In the genomic region with DNA sequence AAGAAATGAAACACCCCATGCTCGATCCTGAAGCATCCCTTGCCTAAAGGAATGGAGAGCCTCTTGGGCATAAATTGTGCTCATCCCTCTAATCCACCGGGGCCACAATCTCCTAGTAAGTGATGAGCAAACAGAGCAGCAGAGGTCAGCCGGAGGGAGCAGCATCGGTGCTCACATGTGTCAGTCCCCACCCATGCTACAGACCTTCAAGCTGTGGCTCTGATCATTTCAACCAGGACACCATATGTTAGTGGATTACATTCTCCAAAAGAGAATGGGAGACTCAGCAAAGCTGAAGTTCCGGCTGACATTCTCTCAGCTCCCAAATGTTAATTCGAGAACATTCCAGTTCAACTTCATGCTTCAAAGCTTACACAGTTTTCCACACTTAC, we compare ENCODE assay signal across 18 cellular contexts.
A peak's percentile ranks its signal among the peaks of the same experiment; 100 is the strongest.
DNase-seq lines count a peak whose midpoint lies in the region; ATAC-seq and TF ChIP-seq lines count a peak whose summit lies in the region.
"Had no signal": no experiment of that assay in that cellular context is flagged by ENCODE, and none has a peak within 500 bp of the region (broad histone marks: within the 10 kb centered on the region; RNA-seq: fewer than 3 reads in every experiment).

No MANE protein-coding gene starts in this region.

- H3K9me3 ChIP-seq in CD4-positive, alpha-beta T cell (ENCODE audit: control insufficient read depth, low read length), result no peaks in the 10 kb centered on the region
- H3K9me3 ChIP-seq: BLaER1 treated with 17β-estradiol and CSF1 and Interleukin-3, amounts not matched to agents 10 nM and 100 nM; esophagus muscularis mucosa had no signal

- no peaks in the 10 kb centered on the region for H3K9me3 Mint-ChIP-seq in CD4-positive, alpha-beta T cell
- no peaks in the 10 kb centered on the region for H3K9me3 Mint-ChIP-seq in T-cell
- H3K9me3 Mint-ChIP-seq in immature natural killer cell, result no peaks in the 10 kb centered on the region
- H3K9me3 Mint-ChIP-seq: activated naive CD8-positive, alpha-beta T cell treated with anti-CD3 and anti-CD28 coated beads, Interleukin-2, amount 10 ng/mL, durations not matched to agents 7 days and 5 days; T-helper 2 cell treated with Interferon-gamma antibody and Interleukin-4, amounts not matched to agents 5 μg/mL and 100 μg/mL, for 36 hours had no signal

- TF ChIP-seq CTCF in AG10803 (conservative IDR thresholded peaks at IDR 0.05; ENCODE audit: low read length), result no peak
- no peak for TF ChIP-seq CTCF in CD4-positive, alpha-beta T cell (IDR thresholded peaks at IDR 0.05)

- peaks cover 94% of the 10 kb centered on the region for H3K4me1 Mint-ChIP-seq in CD4-positive, alpha-beta T cell (ENCODE audit: low read depth)
- H3K4me1 Mint-ChIP-seq in T-cell (peaks cover 93 to 94% (median 94%) of the 10 kb centered on the region in 3 donors), immature natural killer cell (peaks cover 90 to 96% of the 10 kb centered on the region in 2 donors)

- H3K4me3 Mint-ChIP-seq in CD4-positive, alpha-beta T cell, result no peak overlapping the region
- H3K4me3 Mint-ChIP-seq in T-cell (peak overlapping the region in 1 of 3 donors; percentile 1), immature natural killer cell (peak overlapping the region in 1 of 5 donors; percentile 11)
- H3K4me3 Mint-ChIP-seq: activated naive CD8-positive, alpha-beta T cell treated with anti-CD3 and anti-CD28 coated beads, Interleukin-2, amount 10 ng/mL, durations not matched to agents 7 days and 5 days; T-helper 2 cell treated with Interferon-gamma antibody and Interleukin-4, amounts not matched to agents 5 μg/mL and 100 μg/mL, for 36 hours had no signal

- no peak for ATAC-seq in CD4-positive, alpha-beta T cell (ENCODE audit: poor library complexity)
- ATAC-seq in T-cell (replicated peaks in 1 of 4) (no peak), GM19395 (IDR thresholded peaks at IDR 0.05; ENCODE audit: unreplicated experiment) (no peak), HG03095 (IDR thresholded peaks at IDR 0.05; ENCODE audit: unreplicated experiment) (no peak)

- POLR2A ChIA-PET in CD4-positive, alpha-beta T cell (lab: Charles Lee), result interaction anchor here (0.6 kb wide), 1 partner anchor 15 kb away, joined by 4 read pairs; no protein-coding TSS in a partner anchor
- POLR2A ChIA-PET in T-cell (lab: Charles Lee), result no interaction called here

- H3K36me3 Mint-ChIP-seq in CD4-positive, alpha-beta T cell (ENCODE audit: low read depth), result peaks cover 37% of the 10 kb centered on the region
- H3K36me3 Mint-ChIP-seq in T-cell (peaks cover 4% of the 10 kb centered on the region), immature natural killer cell (no peaks in the 10 kb centered on the region)

- H3K27me3 ChIP-seq in CD4-positive, alpha-beta T cell (ENCODE audit: control insufficient read depth, insufficient read depth, low read length), result no peaks in the 10 kb centered on the region
- H3K27me3 ChIP-seq: BLaER1 treated with 17β-estradiol and CSF1 and Interleukin-3, amounts not matched to agents 10 nM and 100 nM; brain microvascular endothelial cell; esophagus muscularis mucosa had no signal

- H3K27me3 Mint-ChIP-seq in CD4-positive, alpha-beta T cell, result no peaks in the 10 kb centered on the region
- no peaks in the 10 kb centered on the region for H3K27me3 Mint-ChIP-seq in T-cell
- peaks cover 0 to 2% (median 0%) of the 10 kb centered on the region in 3 donors for H3K27me3 Mint-ChIP-seq in immature natural killer cell (ENCODE audit: low read depth in 3 of 3)
- H3K27me3 Mint-ChIP-seq: activated naive CD8-positive, alpha-beta T cell treated with anti-CD3 and anti-CD28 coated beads, Interleukin-2, amount 10 ng/mL, durations not matched to agents 7 days and 5 days had no signal

- peak overlapping the region; percentile 82 for H3K27ac Mint-ChIP-seq in CD4-positive, alpha-beta T cell
- H3K27ac Mint-ChIP-seq in T-cell, result peak overlapping the region; percentile 74 to 78
- peak overlapping the region in 5 of 6 donors; percentile 59 to 86 (median 75) for H3K27ac Mint-ChIP-seq in immature natural killer cell
- H3K27ac Mint-ChIP-seq: activated naive CD8-positive, alpha-beta T cell treated with anti-CD3 and anti-CD28 coated beads, Interleukin-2, amount 10 ng/mL, durations not matched to agents 7 days and 5 days; T-helper 2 cell treated with Interferon-gamma antibody and Interleukin-4, amounts not matched to agents 5 μg/mL and 100 μg/mL, for 36 hours had no signal

- intact Hi-C loops in CD4-positive, alpha-beta T cell (cut with DNase I, micrococcal nuclease), result no loop called here

- peak; percentile 31 for DNase-seq in AG10803 (ENCODE audit: low read depth)
- DNase-seq in CD4-positive, alpha-beta T cell, result no peak
- no peak for DNase-seq in T-cell
- DNase-seq in immature natural killer cell, result no peak
- DNase-seq in activated CD4-positive, alpha-beta T cell treated with anti-CD3 and anti-CD28 coated beads, Interleukin-2, amount 50 U/mL, for 1 hour, result no peak
- DNase-seq: activated naive CD8-positive, alpha-beta T cell treated with anti-CD3 and anti-CD28 coated beads, Interleukin-2, amount 10 ng/mL, durations not matched to agents 7 days and 5 days; DMS79; NCI-H1930; NCI-H446; SHP77 treated with DMSO at 0.1 percent for 48 hours; stimulated activated naive CD4-positive, alpha-beta T cell had no signal

- H3K4me3 ChIP-seq in AG10803 (ENCODE audit: low read length), result no peak overlapping the region
- H3K4me3 ChIP-seq: BLaER1 treated with 17β-estradiol and CSF1 and Interleukin-3, amounts not matched to agents 10 nM and 100 nM; esophagus muscularis mucosa; lung had no signal

- peak overlapping the region; percentile 44 for H3K27ac ChIP-seq in CD4-positive, alpha-beta T cell (ENCODE audit: low read depth, low read length)
- H3K27ac ChIP-seq: BLaER1 treated with 17β-estradiol and CSF1 and Interleukin-3, amounts not matched to agents 10 nM and 100 nM; brain microvascular endothelial cell; esophagus muscularis mucosa had no signal

- CTCF ChIA-PET in CD4-positive, alpha-beta T cell (lab: Charles Lee), result interaction anchor here (0.7 to 0.9 kb wide), 2 partner anchors 81 to 1762 kb away, joined by 3 to 5 read pairs; no protein-coding TSS in a partner anchor
- CTCF ChIA-PET in T-cell (lab: Charles Lee), result interaction anchor here (0.6 kb wide), 2 partner anchors 77 to 555 kb away, joined by 3 to 7 read pairs; a partner anchor contains a TSS
